Comparison of ENCODE assay signal across 19 cellular contexts in genomic region chr2:229971298-229971790, GRCh38. TPM values are rescaled to one million over a fixed set of nuclear protein-coding genes. Genes with fewer than 3 reads are reported as not detected.
DNase-seq lines count a peak whose midpoint lies in the region; ATAC-seq, FAIRE-seq and TF ChIP-seq lines count a peak whose summit lies in the region.
"Had no signal": no experiment of that assay in that cellular context is flagged by ENCODE, and none has a peak within 500 bp of the region (broad histone marks: within the 10 kb centered on the region; RNA-seq: fewer than 3 reads in every experiment).

No MANE protein-coding gene starts in this region.

- ATAC-seq in HepG2: peak; percentile 35; the same call in 2 of the 3 replicates
- ATAC-seq in right lobe of liver: no peak
- peak; percentile 43; the same call in 2 of the 3 replicates for ATAC-seq in GM12878
- ATAC-seq in GM19452 (IDR thresholded peaks at IDR 0.05; ENCODE audit: unreplicated experiment): no peak
- no peak for ATAC-seq in stimulated activated naive CD8-positive, alpha-beta T cell treated with anti-CD3 and anti-CD28 coated beads, Interleukin-15, amount 100 ng/mL, for 72 hours
- ATAC-seq: CD8-positive, alpha-beta T cell had no signal

- H3K36me3 ChIP-seq in HepG2 (replicated peaks in 1 of 2; ENCODE audit: control insufficient read depth in 1 of 2, insufficient read depth in 2 of 2, low read length in 2 of 2): no peaks in the 10 kb centered on the region
- no peaks in the 10 kb centered on the region for H3K36me3 ChIP-seq in right lobe of liver
- no peaks in the 10 kb centered on the region for H3K36me3 ChIP-seq in GM12878 (ENCODE audit: control insufficient read depth in 2 of 2, insufficient read depth in 2 of 2, low read length in 1 of 2)

- H3K27ac ChIP-seq in HepG2 (ENCODE audit: extremely low read length, insufficient read depth, low read length) (no peak overlapping the region), right lobe of liver (no peak overlapping the region), GM12878 (ENCODE audit: control insufficient read depth, insufficient read depth) (no peak overlapping the region)
- H3K27ac ChIP-seq: HL-60 had no signal

- FAIRE-seq in HepG2 (lab: Jason Lieb, UNC) (no peak), GM12878 (lab: Jason Lieb, UNC) (no peak)
- FAIRE-seq: A204.1, G401.6, GM19239 had no signal

- intact Hi-C loops in HepG2 (cut with micrococcal nuclease; ENCODE audit: unreplicated experiment) (no loop called here), right lobe of liver (cut with DNase I) (no loop called here), GM12878 (cut with micrococcal nuclease; ENCODE audit: unreplicated experiment) (no loop called here)

- TF ChIP-seq CTCF in HepG2 (CRISPR knock-in tag; IDR thresholded peaks at IDR 0.05) (no peak), right lobe of liver (IDR thresholded peaks at IDR 0.05) (no peak), GM12878 (IDR thresholded peaks at IDR 0.05 in 2 of 3, conservative IDR thresholded peaks at IDR 0.05 in 1 of 3; ENCODE audit: control insufficient read depth in 2 of 3, extremely low read depth in 1 of 3, insufficient read depth in 1 of 3, low read depth in 3 of 3, low read length in 3 of 3) (no peak)

- H3K27ac Mint-ChIP-seq in stimulated activated naive CD8-positive, alpha-beta T cell treated with anti-CD3 and anti-CD28 coated beads, Interleukin-15, amount 100 ng/mL, for 72 hours: no peak overlapping the region
- H3K27ac Mint-ChIP-seq: CD14-positive monocyte; CD8-positive, alpha-beta T cell; HFFc6 had no signal

- H3K9me3 ChIP-seq in HepG2 (ENCODE audit: low read length): no peaks in the 10 kb centered on the region
- no peaks in the 10 kb centered on the region for H3K9me3 ChIP-seq in right lobe of liver
- no peaks in the 10 kb centered on the region for H3K9me3 ChIP-seq in GM12878 (replicated peaks; ENCODE audit: control insufficient read depth, insufficient read depth, low read length)
- H3K9me3 ChIP-seq: Caco-2 had no signal

- no peaks in the 10 kb centered on the region for H4K20me1 ChIP-seq in HepG2 (ENCODE audit: insufficient read depth, low read length)
- H4K20me1 ChIP-seq in GM12878 (ENCODE audit: control insufficient read depth, insufficient read depth): no peaks in the 10 kb centered on the region

- SMC1A ChIA-PET in GM12878 (lab: Charles Lee; ENCODE audit: uncharacterized antibody, unreplicated experiment): interaction anchor here (1.1 to 1.4 kb wide), 3 partner anchors 9 to 25 kb away, joined by 3 to 6 read pairs (median 4); no protein-coding TSS in a partner anchor

- RAD21 ChIA-PET in GM12878 (lab: Charles Lee; ENCODE audit: unreplicated experiment): no interaction called here

- H3K9ac ChIP-seq in HepG2 (ENCODE audit: insufficient read depth, low read depth, low read length) (no peak overlapping the region), GM12878 (ENCODE audit: control insufficient read depth, insufficient read depth, low read length) (no peak overlapping the region)

- in situ Hi-C loops in HepG2 (cut with HindIII; ENCODE audit: extremely low pct_ligation_motif_present, low pct_unique_long_range_greater_than_20kb) (no loop called here), GM12878 (cut with MboI) (no loop called here)

- H3K4me1 Mint-ChIP-seq in stimulated activated naive CD8-positive, alpha-beta T cell treated with anti-CD3 and anti-CD28 coated beads, Interleukin-15, amount 100 ng/mL, for 72 hours: no peaks in the 10 kb centered on the region
- H3K4me1 Mint-ChIP-seq: CD14-positive monocyte had no signal

- H3K4me3 Mint-ChIP-seq in stimulated activated naive CD8-positive, alpha-beta T cell treated with anti-CD3 and anti-CD28 coated beads, Interleukin-15, amount 100 ng/mL, for 72 hours: no peak overlapping the region
- H3K4me3 Mint-ChIP-seq: CD14-positive monocyte; CD8-positive, alpha-beta T cell; HFFc6 had no signal

- no peaks in the 10 kb centered on the region for H3K27me3 Mint-ChIP-seq in stimulated activated naive CD8-positive, alpha-beta T cell treated with anti-CD3 and anti-CD28 coated beads, Interleukin-15, amount 100 ng/mL, for 72 hours

- no peaks in the 10 kb centered on the region for H3K79me2 ChIP-seq in HepG2 (ENCODE audit: insufficient read depth, low read length)
- H3K79me2 ChIP-seq in GM12878 (ENCODE audit: control insufficient read depth, insufficient read depth, low read length): no peaks in the 10 kb centered on the region

- H3K4me2 ChIP-seq in HepG2 (ENCODE audit: low read depth, low read length) (no peak overlapping the region), GM12878 (ENCODE audit: control insufficient read depth, insufficient read depth) (no peak overlapping the region)

- TF ChIP-seq RAD21 in HepG2 (CRISPR knock-in tag; IDR thresholded peaks at IDR 0.05): no peak
- no peak for TF ChIP-seq RAD21 in GM12878 (IDR thresholded peaks at IDR 0.05; ENCODE audit: insufficient read depth, low read depth, low read length)

- H3K4me1 ChIP-seq in HepG2 (ENCODE audit: insufficient read depth, low read length) (no peaks in the 10 kb centered on the region), right lobe of liver (no peaks in the 10 kb centered on the region), GM12878 (ENCODE audit: control insufficient read depth, insufficient read depth, low read length) (no peaks in the 10 kb centered on the region)
- H3K4me1 ChIP-seq: Caco-2 had no signal

- WGBS in HepG2 (ENCODE audit: low lambda C conversion rate): 65% methylated on average over 3 of the region's 3 CpGs
- 90% methylated on average over 3 of the region's 3 CpGs for WGBS in right lobe of liver (ENCODE audit: insufficient coverage, low coverage, low lambda C conversion rate, missing lambda C conversion rate)
- WGBS in GM12878 (ENCODE audit: insufficient coverage, insufficient replicate concordance, low lambda C conversion rate, missing lambda C conversion rate): 100% methylated on average over 3 of the region's 3 CpGs

- no peak for TF ChIP-seq EP300 in HepG2 (IDR thresholded peaks at IDR 0.05; ENCODE audit: low read depth in 2 of 2, low read length in 2 of 2)
- no peak for TF ChIP-seq EP300 in HepG2 (CRISPR knock-in tag; IDR thresholded peaks at IDR 0.05; ENCODE audit: borderline replicate concordance)
- TF ChIP-seq EP300 in GM12878 (IDR thresholded peaks at IDR 0.05; ENCODE audit: borderline replicate concordance in 1 of 2, control insufficient read depth in 1 of 2, low read depth in 2 of 2, low read length in 2 of 2): no peak

- CTCF ChIA-PET in HepG2 (lab: Yijun Ruan, JAX; ENCODE audit: low intra/inter-chr PET ratio, low total read pairs) (no interaction called here), GM12878 (lab: Yijun Ruan, JAX) (interaction anchor here (1.1 kb wide), 1 partner anchor 49 kb away, joined by 3 read pairs; no protein-coding TSS in a partner anchor)

- DNase-seq in HepG2 (ENCODE audit: low spot score) (no peak), right lobe of liver (no peak), NCI-H2171 (lab: John Stamatoyannopoulos, UW) (peak; percentile 11), GM12878 (ENCODE audit: low read depth, low spot score) (no peak), GM19240 (ENCODE audit: insufficient read length, low spot score) (no peak)
- no peak for DNase-seq in stimulated activated naive CD8-positive, alpha-beta T cell treated with anti-CD3 and anti-CD28 coated beads, Interleukin-15, amount 100 ng/mL, for 72 hours
- DNase-seq: Caco-2; CD8-positive, alpha-beta T cell; DMS79; EL; HCEC 1CT; HFFc6; KG1 had no signal

- H3K4me3 ChIP-seq in HepG2 (replicated peaks in 1 of 3; ENCODE audit: insufficient read depth in 1 of 3, low read depth in 2 of 3, low read length in 3 of 3): no peak overlapping the region
- no peak overlapping the region for H3K4me3 ChIP-seq in right lobe of liver
- no peak overlapping the region for H3K4me3 ChIP-seq in GM12878

- BruUV-seq in HepG2 (replicated peaks; lab: Mats Ljungman, UMichigan) (no TSS peak), GM12878 (replicated peaks; lab: Mats Ljungman, UMichigan) (no TSS peak)

- H2AFZ ChIP-seq in HepG2 (ENCODE audit: low read length) (no peak overlapping the region), GM12878 (ENCODE audit: control insufficient read depth, low read depth, low read length) (no peak overlapping the region)

- H3K27me3 ChIP-seq in HepG2 (ENCODE audit: control insufficient read depth in 1 of 2, insufficient read depth in 2 of 2, low read length in 2 of 2): no peaks in the 10 kb centered on the region
- H3K27me3 ChIP-seq in right lobe of liver: no peaks in the 10 kb centered on the region
- no peaks in the 10 kb centered on the region for H3K27me3 ChIP-seq in GM12878 (replicated peaks in 1 of 2; ENCODE audit: control insufficient read depth in 2 of 2, insufficient read depth in 2 of 2, low read length in 1 of 2)

- POLR2A ChIA-PET in HepG2 (lab: Yijun Ruan, JAX): no interaction called here
- POLR2A ChIA-PET in GM12878 (lab: Charles Lee): no interaction called here

- H3K9me3 Mint-ChIP-seq in stimulated activated naive CD8-positive, alpha-beta T cell treated with anti-CD3 and anti-CD28 coated beads, Interleukin-15, amount 100 ng/mL, for 72 hours: no peaks in the 10 kb centered on the region
- H3K9me3 Mint-ChIP-seq: CD8-positive, alpha-beta T cell; HFFc6 had no signal

- no peak for TF ChIP-seq POLR2A in HepG2 (IDR thresholded peaks at IDR 0.05; ENCODE audit: insufficient read depth in 1 of 2, low read depth in 2 of 2, low read length in 2 of 2)
- TF ChIP-seq POLR2A in right lobe of liver (IDR thresholded peaks at IDR 0.05): no peak
- TF ChIP-seq POLR2A in GM12878 (IDR thresholded peaks at IDR 0.05; ENCODE audit: low read depth, low read length): no peak

RNA-seq across cellular contexts. Expression of gene FBXO36, which starts 49.0 kb away (rescaled TPM):
- total RNA-seq in HepG2 (2016; rRNA removed; fragmentation: Illumina TruSeq; extraction: Trizol) (2.8 and 4.0 TPM in 2 replicates), right lobe of liver (1 to 10 TPM in 1 of 6 experiments, under 1 TPM in 5; 0.49 to 1.2 (median 0.72) TPM), GM12878 (2014; rRNA removed) (1.4 and 2.1 TPM in 2 replicates), GM12878 (2014; rRNA removed; fragmentation: Illumina TruSeq; extraction: Trizol) (1.7 and 1.9 TPM in 2 replicates), GM12878 (2021) (0.82 and 1.0 TPM in 2 replicates)
- total RNA-seq in HepG2 (2016; cell fraction: cytosol; rRNA removed; fragmentation: Illumina TruSeq; extraction: Trizol; ENCODE audit: low read depth): 0.61 and 0.62 TPM in 2 replicates
- total RNA-seq in HepG2 (2016; cell fraction: insoluble cytoplasmic fraction; rRNA removed; fragmentation: Illumina TruSeq; extraction: Trizol): 2.9 and 3.9 TPM in 2 replicates
- 1.4 and 1.5 TPM in 2 replicates for total RNA-seq in HepG2 (2016; cell fraction: membrane; rRNA removed; fragmentation: Illumina TruSeq; extraction: Trizol)
- total RNA-seq in HepG2 (2016; cell fraction: nucleus; rRNA removed; fragmentation: Illumina TruSeq; extraction: Trizol): 2.1 and 2.5 TPM in 2 replicates
- polyA plus RNA-seq in HepG2 (2011; rRNA removed) (2.1 and 2.8 TPM in 2 replicates), GM12878 (2011; rRNA removed) (0.79 and 0.94 TPM in 2 replicates), GM12878 (2014; fragmentation: Illumina TruSeq; extraction: Trizol) (1.1 and 1.7 TPM in 2 replicates), GM12878 (2014; fragmentation: Nextera tagmentation; extraction: Ambion mirVana) (1 to 10 TPM; 1.7 to 2.7 TPM), GM12878 (2014; rRNA removed) (0.95 and 1.1 TPM in 2 replicates), GM12878 (2016; fragmentation: Nextera tagmentation; extraction: Ambion mirVana) (1 to 10 TPM; 1.3 to 1.4 TPM)
- 1.7 and 2.1 TPM in 2 replicates for polyA plus RNA-seq in HepG2 (2011; cell fraction: cytosol; rRNA removed)
- polyA plus RNA-seq in HepG2 (2011; cell fraction: nucleus; rRNA removed): 0.68 and 0.79 TPM in 2 replicates
- polyA plus RNA-seq in HepG2 (2012): 1.7 TPM in 2 replicates
- 0.36 and 0.38 TPM in 2 replicates for polyA plus RNA-seq in HepG2 (2016; cell fraction: cytosol; fragmentation: Illumina TruSeq; extraction: Trizol; ENCODE audit: low read depth)
- polyA plus RNA-seq in HepG2 (2016; cell fraction: insoluble cytoplasmic fraction; fragmentation: Illumina TruSeq; extraction: Trizol; ENCODE audit: low read depth): 2.8 and 3.6 TPM in 2 replicates
- 0.76 and 0.81 TPM in 2 replicates for polyA plus RNA-seq in HepG2 (2016; cell fraction: membrane; fragmentation: Illumina TruSeq; extraction: Trizol; ENCODE audit: low read depth)
- polyA plus RNA-seq in HepG2 (2016; cell fraction: nucleus; fragmentation: Illumina TruSeq; extraction: Trizol; ENCODE audit: insufficient read depth, low read depth): 2.5 and 2.6 TPM in 2 replicates
- 1.1 and 2.9 TPM in 2 replicates for polyA minus RNA-seq in HepG2 (2011; rRNA and poly(A)+ RNA removed; ENCODE audit: low replicate concordance)
- 1.3 and 2.2 TPM in 2 replicates for polyA minus RNA-seq in HepG2 (2011; cell fraction: cytosol; rRNA and poly(A)+ RNA removed)
- polyA minus RNA-seq in HepG2 (2011; cell fraction: nucleus; rRNA and poly(A)+ RNA removed): 1.9 and 2.2 TPM in 2 replicates
- total RNA-seq in GM12878 (2013; cell fraction: nucleolus; rRNA removed): 1.4 and 2.3 TPM in 2 replicates
- polyA plus RNA-seq in GM12878 (2011; ENCODE audit: low read depth): 0.46 TPM
- polyA plus RNA-seq in GM12878 (2011; cell fraction: cytosol; rRNA removed): 0.43 and 0.50 TPM in 2 replicates
- 0.32 and 0.37 TPM in 2 replicates for polyA plus RNA-seq in GM12878 (2011; cell fraction: nucleus; rRNA removed)
- 0.32 and 0.52 TPM in 2 replicates for polyA plus RNA-seq in GM12878 (2012)
- 0.62 and 0.73 TPM in 2 replicates for polyA minus RNA-seq in GM12878 (2011; rRNA and poly(A)+ RNA removed)
- 0.40 TPM in 1 of 2 replicates, not detected in the other for polyA minus RNA-seq in GM12878 (2011; cell fraction: cytosol; rRNA and poly(A)+ RNA removed)
- polyA minus RNA-seq in GM12878 (2011; cell fraction: nucleus; rRNA and poly(A)+ RNA removed): 0.12 TPM in 1 of 2 replicates, not detected in the other

RNA-seq across cellular contexts. Expression of gene TRIP12, which starts 49.5 kb away (rescaled TPM):
- 153 and 257 TPM in 2 replicates for total RNA-seq in HepG2 (2016; rRNA removed; fragmentation: Illumina TruSeq; extraction: Trizol)
- total RNA-seq in HepG2 (2016; cell fraction: cytosol; rRNA removed; fragmentation: Illumina TruSeq; extraction: Trizol; ENCODE audit: low read depth): 75.6 and 85.5 TPM in 2 replicates
- total RNA-seq in HepG2 (2016; cell fraction: insoluble cytoplasmic fraction; rRNA removed; fragmentation: Illumina TruSeq; extraction: Trizol): 145 and 246 TPM in 2 replicates
- total RNA-seq in HepG2 (2016; cell fraction: membrane; rRNA removed; fragmentation: Illumina TruSeq; extraction: Trizol): 97.0 and 102 TPM in 2 replicates
- total RNA-seq in HepG2 (2016; cell fraction: nucleus; rRNA removed; fragmentation: Illumina TruSeq; extraction: Trizol): 186 and 205 TPM in 2 replicates
- 56.8 and 72.1 TPM in 2 replicates for polyA plus RNA-seq in HepG2 (2011; rRNA removed)
- 25.2 and 33.4 TPM in 2 replicates for polyA plus RNA-seq in HepG2 (2011; cell fraction: cytosol; rRNA removed)
- polyA plus RNA-seq in HepG2 (2011; cell fraction: nucleus; rRNA removed): 102 and 112 TPM in 2 replicates
- 70.4 and 84.2 TPM in 2 replicates for polyA plus RNA-seq in HepG2 (2012)
- polyA plus RNA-seq in HepG2 (2016; cell fraction: cytosol; fragmentation: Illumina TruSeq; extraction: Trizol; ENCODE audit: low read depth): 2.6 and 2.8 TPM in 2 replicates
- 104 and 118 TPM in 2 replicates for polyA plus RNA-seq in HepG2 (2016; cell fraction: insoluble cytoplasmic fraction; fragmentation: Illumina TruSeq; extraction: Trizol; ENCODE audit: low read depth)
- polyA plus RNA-seq in HepG2 (2016; cell fraction: membrane; fragmentation: Illumina TruSeq; extraction: Trizol; ENCODE audit: low read depth): 9.5 and 10.0 TPM in 2 replicates
- 135 and 150 TPM in 2 replicates for polyA plus RNA-seq in HepG2 (2016; cell fraction: nucleus; fragmentation: Illumina TruSeq; extraction: Trizol; ENCODE audit: insufficient read depth, low read depth)
- polyA minus RNA-seq in HepG2 (2011; rRNA and poly(A)+ RNA removed; ENCODE audit: low replicate concordance): 217 and 262 TPM in 2 replicates
- polyA minus RNA-seq in HepG2 (2011; cell fraction: cytosol; rRNA and poly(A)+ RNA removed): 162 and 168 TPM in 2 replicates
- polyA minus RNA-seq in HepG2 (2011; cell fraction: nucleus; rRNA and poly(A)+ RNA removed): 435 and 493 TPM in 2 replicates
- 10 to 100 TPM; 66.5 to 98.0 (median 85.4) TPM for total RNA-seq in right lobe of liver
- 384 and 392 TPM in 2 replicates for total RNA-seq in GM12878 (2013; cell fraction: nucleolus; rRNA removed)
- 108 and 122 TPM in 2 replicates for total RNA-seq in GM12878 (2014; rRNA removed)
- total RNA-seq in GM12878 (2014; rRNA removed; fragmentation: Illumina TruSeq; extraction: Trizol): 197 and 200 TPM in 2 replicates
- total RNA-seq in GM12878 (2021): 196 and 207 TPM in 2 replicates
- polyA plus RNA-seq in GM12878 (2011; ENCODE audit: low read depth): 51.0 TPM
- polyA plus RNA-seq in GM12878 (2011; rRNA removed): 122 and 164 TPM in 2 replicates
- 52.6 and 69.0 TPM in 2 replicates for polyA plus RNA-seq in GM12878 (2011; cell fraction: cytosol; rRNA removed)
- polyA plus RNA-seq in GM12878 (2011; cell fraction: nucleus; rRNA removed): 130 and 178 TPM in 2 replicates
- polyA plus RNA-seq in GM12878 (2012): 62.5 and 70.7 TPM in 2 replicates
- polyA plus RNA-seq in GM12878 (2014; fragmentation: Illumina TruSeq; extraction: Trizol): 144 and 154 TPM in 2 replicates
- polyA plus RNA-seq in GM12878 (2014; fragmentation: Nextera tagmentation; extraction: Ambion mirVana): 10 to 100 TPM; 23.1 to 23.9 TPM
- 75.0 and 76.8 TPM in 2 replicates for polyA plus RNA-seq in GM12878 (2014; rRNA removed)
- 10 to 100 TPM; 85.5 to 86.0 TPM for polyA plus RNA-seq in GM12878 (2016; fragmentation: Nextera tagmentation; extraction: Ambion mirVana)
- polyA minus RNA-seq in GM12878 (2011; rRNA and poly(A)+ RNA removed): 368 and 403 TPM in 2 replicates
- 125 and 133 TPM in 2 replicates for polyA minus RNA-seq in GM12878 (2011; cell fraction: cytosol; rRNA and poly(A)+ RNA removed)
- 186 and 316 TPM in 2 replicates for polyA minus RNA-seq in GM12878 (2011; cell fraction: nucleus; rRNA and poly(A)+ RNA removed)

Comparison
In these comparisons a context has a peak if more than half of its experiments do, and no peak if none do; other contexts are left out.
1. ATAC-seq: peak in HepG2 (single experiment) and GM12878 (single experiment); none in right lobe of liver (0 of 4), GM19452 (single experiment) and stimulated activated naive CD8-positive, alpha-beta T cell treated with anti-CD3 and anti-CD28 coated beads, Interleukin-15, amount 100 ng/mL, for 72 hours (single experiment).